Comparison of ENCODE assay signal across 19 cellular contexts in the genomic region with DNA sequence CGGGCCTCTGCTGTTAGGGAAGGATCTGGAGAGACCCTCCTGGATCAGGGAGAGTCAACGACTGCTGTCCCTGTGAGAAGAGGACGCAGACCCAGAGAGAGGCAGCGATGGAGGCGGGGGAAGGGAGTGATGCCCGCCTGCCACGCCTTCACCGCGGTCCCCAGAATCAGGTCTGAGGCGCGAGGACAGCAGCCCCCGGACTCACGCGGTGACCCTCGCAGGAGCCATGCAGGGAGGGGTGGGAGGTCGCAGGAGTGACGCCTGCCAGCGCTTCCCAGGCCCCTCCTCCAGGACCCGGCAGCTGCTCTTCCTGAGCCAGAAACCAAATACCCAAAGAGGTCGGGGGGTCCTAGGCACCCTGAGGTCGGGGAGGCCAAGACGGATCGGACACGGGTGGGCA. TPM values are rescaled to one million over a fixed set of nuclear protein-coding genes. Genes with fewer than 3 reads are reported as not detected.
"Had no signal": no experiment of that assay in that cellular context is flagged by ENCODE, and none has a peak within 500 bp of the region (broad histone marks: within the 10 kb centered on the region; RNA-seq: fewer than 3 reads in every experiment).

No MANE protein-coding gene starts in this region.

- H3K9me3 Mint-ChIP-seq: endodermal cell, WTC11 had no signal

- H3K4me1 Mint-ChIP-seq: endodermal cell, WTC11 had no signal

- H3K4me3 Mint-ChIP-seq: endodermal cell, WTC11 had no signal

- H3K27ac Mint-ChIP-seq: endodermal cell, progenitor cell of endocrine pancreas had no signal

- H3K9me3 ChIP-seq: lower lobe of right lung, right atrium auricular region, tibial artery, uterus had no signal

- H3K27me3 Mint-ChIP-seq: progenitor cell of endocrine pancreas had no signal

- ATAC-seq: left cardiac atrium, lower lobe of right lung, WTC11 had no signal

- DNase-seq: activated CD4-positive, alpha-beta T cell treated with anti-CD3 and anti-CD28 coated beads for 48 hours; activated naive CD4-positive, alpha-beta T cell; activated T-cell treated with anti-CD3 and anti-CD28 coated beads, Interleukin-2, amount 50 U/mL, for 48 hours; dermis blood vessel endothelial cell; endodermal cell; head of caudate nucleus; left cardiac atrium; lower lobe of right lung; stimulated activated CD4-positive, alpha-beta T cell treated with anti-CD3 and anti-CD28 coated beads, Interleukin-2, amount 100 ng/mL, for 48 hours; stimulated activated naive CD4-positive, alpha-beta T cell; T-helper 2 cell; tibial artery; uterus had no signal

RNA-seq across cellular contexts. Expression of gene TNFRSF4, which starts 6.2 kb away (rescaled TPM):
- total RNA-seq: chondrocyte, frontal cortex had no signal
- polyA plus RNA-seq: neural cell had no signal

RNA-seq across cellular contexts. Expression of gene TNFRSF18, which starts 13.8 kb away (rescaled TPM):
- total RNA-seq: chondrocyte, frontal cortex had no signal
- polyA plus RNA-seq: neural cell had no signal

RNA-seq across cellular contexts. Expression of gene C1QTNF12, which starts 26.3 kb away (rescaled TPM):
- total RNA-seq: frontal cortex, right atrium auricular region had no signal
